ENCODE assay signal across 21 cellular contexts in genomic region chr2:96767135-96767871, GRCh38. TPM values are rescaled to one million over a fixed set of nuclear protein-coding genes. Genes with fewer than 3 reads are reported as not detected.
DNase-seq lines count a peak whose midpoint lies in the region; ATAC-seq and TF ChIP-seq lines count a peak whose summit lies in the region.
"Had no signal": no experiment of that assay in that cellular context is flagged by ENCODE, and none has a peak within 500 bp of the region (broad histone marks: within the 10 kb centered on the region; RNA-seq: fewer than 3 reads in every experiment).

No MANE protein-coding gene starts in this region.

- H2AFZ ChIP-seq in PC-9 = no peak overlapping the region

- H3K4me1 ChIP-seq in DOHH2 (ENCODE audit: control insufficient read depth, low read length) = peaks cover 54% of the 10 kb centered on the region
- H3K4me1 ChIP-seq in PC-9 (replicated peaks; ENCODE audit: insufficient read depth) = peaks cover 92% of the 10 kb centered on the region
- peaks cover 7 to 36% (median 25%) of the 10 kb centered on the region in 4 donors for H3K4me1 ChIP-seq in liver (ENCODE audit: control insufficient read depth in 4 of 4, insufficient read depth in 4 of 4, low read length in 3 of 4)

- DNase-seq in PC-9 (no peak), immature natural killer cell (no peak), foreskin melanocyte (no peak)
- DNase-seq in stimulated activated effector memory CD8-positive, alpha-beta T cell treated with anti-CD3 and anti-CD28 coated beads, Interleukin-12 subunit alpha, Interleukin-12 subunit beta, amount 100 ng/mL, for 72 hours (ENCODE audit: low spot score in 2 of 2) = no peak
- DNase-seq: activated CD8-positive, alpha-beta T cell treated with anti-CD3 and anti-CD28 coated beads, Interleukin-2, amount 10 ng/mL, durations not matched to agents 7 days and 5 days; activated effector memory CD4-positive, alpha-beta T cell treated with Interleukin-2 at 50 U/mL for 16 hours; activated naive CD8-positive, alpha-beta T cell treated with anti-CD3 and anti-CD28 coated beads for 36 hours; activated T-cell treated with anti-CD3 and anti-CD28 coated beads for 4 hours; mammary epithelial cell; NCI-H1105 treated with DMSO at 0.1 percent for 48 hours; NCI-H2081; SHP77 treated with DMSO at 0.1 percent for 48 hours; stimulated activated CD4-positive, alpha-beta T cell treated with anti-CD3 and anti-CD28 coated beads, Interleukin-2, amount 100 ng/mL, for 48 hours; stimulated activated naive CD4-positive, alpha-beta T cell had no signal

- H3K36me3 ChIP-seq in DOHH2 (ENCODE audit: control insufficient read depth, low read length) (no peaks in the 10 kb centered on the region), PC-9 (ENCODE audit: low read depth) (no peaks in the 10 kb centered on the region), liver (ENCODE audit: control insufficient read depth in 4 of 4, insufficient read depth in 3 of 4, low read depth in 1 of 4, low read length in 3 of 4) (no peaks in the 10 kb centered on the region)

- ATAC-seq in stimulated activated effector memory CD8-positive, alpha-beta T cell treated with anti-CD3 and anti-CD28 coated beads, Interleukin-12 subunit alpha, Interleukin-12 subunit beta, amount 100 ng/mL, for 72 hours = no peak
- ATAC-seq in GM18498 (IDR thresholded peaks at IDR 0.05; ENCODE audit: unreplicated experiment) = no peak
- no peak for ATAC-seq in HG02885 (IDR thresholded peaks at IDR 0.05; ENCODE audit: poor library complexity, unreplicated experiment)
- ATAC-seq: activated CD8-positive, alpha-beta T cell treated with anti-CD3 and anti-CD28 coated beads, Interleukin-2, amount 10 ng/mL, durations not matched to agents 7 days and 5 days had no signal

- no TSS peak for BruUV-seq in PC-9 (replicated peaks; lab: Mats Ljungman, UMichigan)

- 85% methylated on average over 9 of the region's 9 CpGs for WGBS in liver

- H3K79me2 ChIP-seq in DOHH2 (ENCODE audit: control insufficient read depth, low read length) = peaks cover 46% of the 10 kb centered on the region
- peaks cover 86% of the 10 kb centered on the region for H3K79me2 ChIP-seq in PC-9 (ENCODE audit: low read depth)

- H3K9ac ChIP-seq in liver (ENCODE audit: low read depth in 1 of 2, low read length in 2 of 2) = no peak overlapping the region

- H3K27ac ChIP-seq in DOHH2 (ENCODE audit: low read depth, low read length) (peak overlapping the region; percentile 62), PC-9 (peak overlapping the region; percentile 71), liver (ENCODE audit: low read depth in 1 of 2, low read length in 2 of 2) (no peak overlapping the region)
- H3K27ac ChIP-seq: HL-60 had no signal

- CTCF ChIA-PET in PC-9 (lab: Charles Lee) = interaction anchor here (0.6 to 0.7 kb wide), 2 partner anchors 91 to 593 kb away, joined by 3 to 7 read pairs; partner anchors contain the start of gene ANKRD39

- H3K27me3 ChIP-seq in DOHH2 (ENCODE audit: control insufficient read depth, low read length) = no peaks in the 10 kb centered on the region
- no peaks in the 10 kb centered on the region for H3K27me3 ChIP-seq in PC-9 (ENCODE audit: insufficient read depth, low read depth)
- H3K27me3 ChIP-seq in liver (ENCODE audit: control insufficient read depth in 4 of 4, insufficient read depth in 4 of 4, low read length in 3 of 4) = no peaks in the 10 kb centered on the region

- TF ChIP-seq CTCF in DOHH2 (IDR thresholded peaks at IDR 0.05; ENCODE audit: low read depth, low read length, poor library complexity, severe bottlenecking) = no peak
- TF ChIP-seq CTCF in PC-9 (conservative IDR thresholded peaks at IDR 0.05) = no peak
- TF ChIP-seq CTCF in liver (IDR thresholded peaks at IDR 0.05; ENCODE audit: low read depth, low read length, missing input control) = no peak

- peaks cover 0 to 4% (median 2%) of the 10 kb centered on the region in 3 donors for H3K27me3 Mint-ChIP-seq in immature natural killer cell (ENCODE audit: low read depth in 3 of 3)
- H3K27me3 Mint-ChIP-seq: activated naive CD8-positive, alpha-beta T cell treated with anti-CD3 and anti-CD28 coated beads for 36 hours had no signal

- no peak for TF ChIP-seq RAD21 in liver (IDR thresholded peaks at IDR 0.05)

- no peaks in the 10 kb centered on the region for H4K20me1 ChIP-seq in DOHH2 (ENCODE audit: control insufficient read depth, insufficient read depth, low read depth, low read length)
- H4K20me1 ChIP-seq in PC-9 (ENCODE audit: insufficient read depth) = no peaks in the 10 kb centered on the region

- intact Hi-C loops in PC-9 (cut with micrococcal nuclease; ENCODE audit: unreplicated experiment) = loop anchor here (10.0 kb wide), 1 partner anchor 433 kb away; the partner anchor contains the start of gene NCAPH

- H3K4me3 ChIP-seq in DOHH2 (ENCODE audit: low read length) (peak overlapping the region; percentile 59), PC-9 (no peak overlapping the region), liver (ENCODE audit: low read depth in 1 of 3, low read length in 3 of 3) (no peak overlapping the region)
- H3K4me3 ChIP-seq: skin epidermis had no signal

- H3K9me3 ChIP-seq in DOHH2 (ENCODE audit: control insufficient read depth, insufficient read depth, low read length) (no peaks in the 10 kb centered on the region), PC-9 (ENCODE audit: insufficient read depth, low read depth) (no peaks in the 10 kb centered on the region), liver (ENCODE audit: control insufficient read depth in 4 of 4, low read length in 3 of 4) (no peaks in the 10 kb centered on the region)

- H3K9me2 ChIP-seq in DOHH2 (replicated peaks; ENCODE audit: control insufficient read depth, low read length) (no peaks in the 10 kb centered on the region), PC-9 (ENCODE audit: insufficient read depth) (no peaks in the 10 kb centered on the region)

- peaks cover 53% of the 10 kb centered on the region for H3K4me1 Mint-ChIP-seq in stimulated activated effector memory CD8-positive, alpha-beta T cell treated with anti-CD3 and anti-CD28 coated beads, Interleukin-12 subunit alpha, Interleukin-12 subunit beta, amount 100 ng/mL, for 72 hours
- peaks cover 35 to 39% of the 10 kb centered on the region in 2 donors for H3K4me1 Mint-ChIP-seq in immature natural killer cell

- H3F3A ChIP-seq in DOHH2 (ENCODE audit: control insufficient read depth, insufficient read depth) = peaks cover 2% of the 10 kb centered on the region; the same call in 1 of the 2 replicates
- peaks cover 65% of the 10 kb centered on the region for H3F3A ChIP-seq in PC-9 (ENCODE audit: insufficient read depth, low read depth)

- H3K9me3 Mint-ChIP-seq in stimulated activated effector memory CD8-positive, alpha-beta T cell treated with anti-CD3 and anti-CD28 coated beads, Interleukin-12 subunit alpha, Interleukin-12 subunit beta, amount 100 ng/mL, for 72 hours = no peaks in the 10 kb centered on the region
- H3K9me3 Mint-ChIP-seq in immature natural killer cell = no peaks in the 10 kb centered on the region
- H3K9me3 Mint-ChIP-seq: activated naive CD8-positive, alpha-beta T cell treated with anti-CD3 and anti-CD28 coated beads for 36 hours had no signal

- peak overlapping the region; percentile 68 for H3K27ac Mint-ChIP-seq in stimulated activated effector memory CD8-positive, alpha-beta T cell treated with anti-CD3 and anti-CD28 coated beads, Interleukin-12 subunit alpha, Interleukin-12 subunit beta, amount 100 ng/mL, for 72 hours
- H3K27ac Mint-ChIP-seq in immature natural killer cell = peak overlapping the region in 1 of 6 donors; percentile 44
- H3K27ac Mint-ChIP-seq: activated CD8-positive, alpha-beta T cell treated with anti-CD3 and anti-CD28 coated beads, Interleukin-2, amount 10 ng/mL, durations not matched to agents 7 days and 5 days; activated naive CD8-positive, alpha-beta T cell treated with anti-CD3 and anti-CD28 coated beads for 36 hours; CD14-positive monocyte had no signal

- peak overlapping the region; percentile 89 for H3K4me2 ChIP-seq in DOHH2 (ENCODE audit: low read length)
- H3K4me2 ChIP-seq in PC-9 = peak overlapping the region; percentile 71

- POLR2A ChIA-PET in PC-9 (lab: Charles Lee; ENCODE audit: unreplicated experiment) = no interaction called here

- H3K36me3 Mint-ChIP-seq in stimulated activated effector memory CD8-positive, alpha-beta T cell treated with anti-CD3 and anti-CD28 coated beads, Interleukin-12 subunit alpha, Interleukin-12 subunit beta, amount 100 ng/mL, for 72 hours = no peaks in the 10 kb centered on the region
- H3K36me3 Mint-ChIP-seq in immature natural killer cell = peaks cover 0 to 5% (median 0%) of the 10 kb centered on the region in 3 donors
- H3K36me3 Mint-ChIP-seq: activated naive CD8-positive, alpha-beta T cell treated with anti-CD3 and anti-CD28 coated beads for 36 hours had no signal

- H3K4me3 Mint-ChIP-seq in stimulated activated effector memory CD8-positive, alpha-beta T cell treated with anti-CD3 and anti-CD28 coated beads, Interleukin-12 subunit alpha, Interleukin-12 subunit beta, amount 100 ng/mL, for 72 hours = no peak overlapping the region
- no peak overlapping the region for H3K4me3 Mint-ChIP-seq in immature natural killer cell
- H3K4me3 Mint-ChIP-seq: activated CD8-positive, alpha-beta T cell treated with anti-CD3 and anti-CD28 coated beads, Interleukin-2, amount 10 ng/mL, durations not matched to agents 7 days and 5 days; activated naive CD8-positive, alpha-beta T cell treated with anti-CD3 and anti-CD28 coated beads for 36 hours; CD14-positive monocyte had no signal

TF ChIP-seq in liver, 16 proteins besides CTCF, POLR2A, EP300 and RAD21:
- TF ChIP-seq RXRA (IDR thresholded peaks at IDR 0.05) = peak; percentile 23 to 40
- no peak for TF ChIP-seq HNF4G (IDR thresholded peaks at IDR 0.05)
- TF ChIP-seq HNF4A (conservative IDR thresholded peaks at IDR 0.05) = peak; percentile 40 to 57

RNA-seq across cellular contexts. Expression of gene CNNM4, which starts 6.6 kb away (rescaled TPM):
- 28.2 and 31.4 TPM in 2 replicates for total RNA-seq in PC-9 (2021)
- total RNA-seq in liver = 1 to 10 TPM; 1.9 to 2.2 TPM
- 1 to 10 TPM in 1 of 2 donors, under 1 TPM in 1; 0.82 to 2.3 TPM for polyA plus RNA-seq in liver
- polyA plus RNA-seq in immature natural killer cell = 1 to 10 TPM; 1.2 to 3.9 (median 2.6) TPM

RNA-seq across cellular contexts. Expression of gene LMAN2L, which starts 27.4 kb away (rescaled TPM):
- total RNA-seq in PC-9 (2021) = 13.2 and 15.6 TPM in 2 replicates
- total RNA-seq in liver = 10 to 100 TPM; 12.0 to 15.1 TPM
- 10 to 100 TPM in 1 of 2 donors, 1 to 10 TPM in 1; 6.4 to 12.6 TPM for polyA plus RNA-seq in liver
- 10 to 100 TPM; 15.8 to 39.3 (median 23.5) TPM for polyA plus RNA-seq in immature natural killer cell

RNA-seq across cellular contexts. Expression of gene CNNM3, which starts 48.8 kb away (rescaled TPM):
- total RNA-seq in PC-9 (2021) (28.7 and 28.8 TPM in 2 replicates), liver (10 to 100 TPM; 17.0 to 19.8 TPM)
- polyA plus RNA-seq in liver (10 to 100 TPM; 10.0 to 15.2 TPM), immature natural killer cell (10 to 100 TPM in 1 of 3 donors, 1 to 10 TPM in 2; 5.5 to 11.0 (median 9.9) TPM)

Comparison
In these comparisons a context has a peak if more than half of its experiments do, and no peak if none do; other contexts are left out.
1. H3K27ac ChIP-seq: peak in DOHH2 (single experiment) and PC-9 (single experiment); none in liver (0 of 2).